Comparison of ENCODE assay signal across 29 cellular contexts in genomic region chr9:90958328-90958727, GRCh38.
"Had no signal": no experiment of that assay in that cellular context is flagged by ENCODE, and none has a peak within 500 bp of the region (broad histone marks: within the 10 kb centered on the region; RNA-seq: fewer than 3 reads in every experiment).

No MANE protein-coding gene starts in this region.

- H3K36me3 Mint-ChIP-seq: activated naive CD4-positive, alpha-beta T cell treated with anti-CD3 and anti-CD28 coated beads, Interleukin-2, amount 50 U/mL, for 24 hours; stimulated activated effector memory CD8-positive, alpha-beta T cell treated with anti-CD3 and anti-CD28 coated beads, Interleukin-12 subunit alpha, Interleukin-12 subunit beta, amount 100 ng/mL, for 72 hours had no signal

- H3K27ac Mint-ChIP-seq: activated CD4-positive, alpha-beta memory T cell treated with anti-CD3 and anti-CD28 coated beads, Interleukin-2, amount 10 ng/mL, durations not matched to agents 7 days and 5 days; activated CD4-positive, alpha-beta T cell treated with anti-CD3 and anti-CD28 coated beads, Interleukin-2, amount 10 ng/mL, durations not matched to agents 24 days and 14 days; activated naive CD4-positive, alpha-beta T cell treated with anti-CD3 and anti-CD28 coated beads, Interleukin-2, amount 50 U/mL, for 24 hours; activated T-helper 17 cell treated with anti-CD3 and anti-CD28 coated beads, Interleukin-2, amount 50 U/mL, for 72 hours; stimulated activated effector memory CD8-positive, alpha-beta T cell treated with anti-CD3 and anti-CD28 coated beads, Interleukin-12 subunit alpha, Interleukin-12 subunit beta, amount 100 ng/mL, for 72 hours; stimulated activated naive CD8-positive, alpha-beta T cell treated with anti-CD3 and anti-CD28 coated beads, Interleukin-15, amount 100 ng/mL, for 72 hours; T-helper 17 cell had no signal

- FAIRE-seq: colon, urothelium cell line had no signal

- H3K4me1 Mint-ChIP-seq: activated CD4-positive, alpha-beta T cell treated with anti-CD3 and anti-CD28 coated beads, Interleukin-2, amount 10 ng/mL, durations not matched to agents 24 days and 14 days; activated naive CD4-positive, alpha-beta T cell treated with anti-CD3 and anti-CD28 coated beads, Interleukin-2, amount 50 U/mL, for 24 hours; activated T-helper 17 cell treated with anti-CD3 and anti-CD28 coated beads, Interleukin-2, amount 50 U/mL, for 72 hours; central memory CD8-positive, alpha-beta T cell; stimulated activated effector memory CD8-positive, alpha-beta T cell treated with anti-CD3 and anti-CD28 coated beads, Interleukin-12 subunit alpha, Interleukin-12 subunit beta, amount 100 ng/mL, for 72 hours; stimulated activated naive CD8-positive, alpha-beta T cell treated with anti-CD3 and anti-CD28 coated beads, Interleukin-15, amount 100 ng/mL, for 72 hours had no signal

- ATAC-seq: activated T-cell treated with anti-CD3 and anti-CD28 coated beads, Interleukin-2, amount 50 U/mL, for 4 hours; activated T-helper 17 cell treated with anti-CD3 and anti-CD28 coated beads, Interleukin-2, amount 50 U/mL, for 72 hours; left lung; lower lobe of right lung; sciatic nerve; stimulated activated effector memory CD8-positive, alpha-beta T cell treated with anti-CD3 and anti-CD28 coated beads, Interleukin-12 subunit alpha, Interleukin-12 subunit beta, amount 100 ng/mL, for 72 hours; stimulated activated naive CD8-positive, alpha-beta T cell treated with anti-CD3 and anti-CD28 coated beads, Interleukin-15, amount 100 ng/mL, for 72 hours; T-helper 17 cell had no signal

- H3K9me3 Mint-ChIP-seq: activated CD4-positive, alpha-beta T cell treated with anti-CD3 and anti-CD28 coated beads, Interleukin-2, amount 10 ng/mL, durations not matched to agents 24 days and 14 days; activated naive CD4-positive, alpha-beta T cell treated with anti-CD3 and anti-CD28 coated beads, Interleukin-2, amount 50 U/mL, for 24 hours; activated T-cell treated with anti-CD3 and anti-CD28 coated beads, Interleukin-2, amount 50 U/mL, for 4 hours; activated T-helper 17 cell treated with anti-CD3 and anti-CD28 coated beads, Interleukin-2, amount 50 U/mL, for 72 hours; central memory CD8-positive, alpha-beta T cell; stimulated activated effector memory CD8-positive, alpha-beta T cell treated with anti-CD3 and anti-CD28 coated beads, Interleukin-12 subunit alpha, Interleukin-12 subunit beta, amount 100 ng/mL, for 72 hours had no signal

- DNase-seq: activated CD4-positive, alpha-beta memory T cell treated with anti-CD3 and anti-CD28 coated beads, Interleukin-2, amount 10 ng/mL, durations not matched to agents 7 days and 5 days; activated CD4-positive, alpha-beta T cell treated with anti-CD3 and anti-CD28 coated beads, Interleukin-2, amount 10 ng/mL, durations not matched to agents 24 days and 14 days; activated CD4-positive, CD25-positive, alpha-beta regulatory T cell treated with anti-CD3 and anti-CD28 coated beads, Interleukin-2, amount 50 U/mL, for 72 hours; activated T-cell treated with anti-CD3 and anti-CD28 coated beads, Interleukin-2, amount 50 U/mL, for 4 hours; dermis blood vessel endothelial cell; effector CD4-positive, alpha-beta T cell; esophagus squamous epithelium; foreskin melanocyte; kidney glomerular epithelial cell; left lung; lower lobe of right lung; ovary; retina; stimulated activated CD4-positive, alpha-beta T cell treated with anti-CD3 and anti-CD28 coated beads, Interleukin-4, amount 100 ng/mL, for 24 hours; stimulated activated naive CD8-positive, alpha-beta T cell treated with anti-CD3 and anti-CD28 coated beads, Interleukin-15, amount 100 ng/mL, for 72 hours; substantia nigra; T-helper 17 cell; T1000; tibial artery had no signal

- H3K4me3 ChIP-seq: breast epithelium, esophagus squamous epithelium, left lung, lower lobe of right lung, ovary, prostate gland, skin epidermis, tibial artery had no signal

- H3K4me3 Mint-ChIP-seq: activated CD4-positive, alpha-beta memory T cell treated with anti-CD3 and anti-CD28 coated beads, Interleukin-2, amount 10 ng/mL, durations not matched to agents 7 days and 5 days; activated CD4-positive, alpha-beta T cell treated with anti-CD3 and anti-CD28 coated beads, Interleukin-2, amount 10 ng/mL, durations not matched to agents 24 days and 14 days; activated naive CD4-positive, alpha-beta T cell treated with anti-CD3 and anti-CD28 coated beads, Interleukin-2, amount 50 U/mL, for 24 hours; activated T-cell treated with anti-CD3 and anti-CD28 coated beads, Interleukin-2, amount 50 U/mL, for 4 hours; activated T-helper 17 cell treated with anti-CD3 and anti-CD28 coated beads, Interleukin-2, amount 50 U/mL, for 72 hours; central memory CD8-positive, alpha-beta T cell; stimulated activated effector memory CD8-positive, alpha-beta T cell treated with anti-CD3 and anti-CD28 coated beads, Interleukin-12 subunit alpha, Interleukin-12 subunit beta, amount 100 ng/mL, for 72 hours; stimulated activated naive CD8-positive, alpha-beta T cell treated with anti-CD3 and anti-CD28 coated beads, Interleukin-15, amount 100 ng/mL, for 72 hours; T-helper 17 cell had no signal

- H3K9me3 ChIP-seq: breast epithelium, esophagus squamous epithelium, left lung, lower lobe of right lung, ovary, prostate gland, tibial artery had no signal

- H3K36me3 ChIP-seq: breast epithelium, esophagus squamous epithelium, left lung, lower lobe of right lung, ovary, prostate gland, tibial artery had no signal

- H3K27me3 ChIP-seq: breast epithelium, ovary, tibial artery had no signal

- H3K27ac ChIP-seq: breast epithelium, esophagus squamous epithelium, left lung, lower lobe of right lung, ovary, prostate gland, skin epidermis, tibial artery had no signal

- H3K4me1 ChIP-seq: breast epithelium, left lung, lower lobe of right lung, prostate gland had no signal
